In genomic region chr15:59539799-59540198, GRCh38 we compare ENCODE assay signal across 20 cellular contexts.
DNase-seq lines count a peak whose midpoint lies in the region; ATAC-seq and TF ChIP-seq lines count a peak whose summit lies in the region.
"Had no signal": no experiment of that assay in that cellular context is flagged by ENCODE, and none has a peak within 500 bp of the region (broad histone marks: within the 10 kb centered on the region; RNA-seq: fewer than 3 reads in every experiment).

No MANE protein-coding gene starts in this region.

- H3K4me1 ChIP-seq in left lung, result no peaks in the 10 kb centered on the region
- H3K4me1 ChIP-seq: SJSA1, suprapubic skin had no signal

- H3K4me3 ChIP-seq in left lung, result no peak overlapping the region
- H3K4me3 ChIP-seq: PC-9, SJSA1, suprapubic skin had no signal

- peak; percentile 58 for ATAC-seq in left lung
- ATAC-seq: activated CD8-positive, alpha-beta T cell treated with anti-CD3 and anti-CD28 coated beads, Interleukin-2, amount 10 ng/mL, durations not matched to agents 7 days and 5 days; activated T-cell treated with anti-CD3 and anti-CD28 coated beads, Interleukin-2, amount 50 U/mL, for 4 hours; left cardiac atrium had no signal

- H3K36me3 ChIP-seq in left lung, result no peaks in the 10 kb centered on the region
- H3K36me3 ChIP-seq: SJSA1, suprapubic skin had no signal

- no peaks in the 10 kb centered on the region for H3K27me3 ChIP-seq in left lung
- H3K27me3 ChIP-seq: SJSA1, suprapubic skin had no signal

- no peak overlapping the region for H3K27ac ChIP-seq in left lung
- H3K27ac ChIP-seq: PC-9, SJSA1, suprapubic skin had no signal

- DNase-seq in CD1c-positive myeloid dendritic cell (ENCODE audit: extremely low spot score) (peak; percentile 38), LHCN-M2 (ENCODE audit: low read depth) (peak; percentile 29), amniotic epithelial cell (ENCODE audit: low read depth) (peak; percentile 24), left lung (no peak), AG08396 (ENCODE audit: low spot score) (no peak), glomerular visceral epithelial cell (ENCODE audit: extremely low spot score) (no peak), cardiac septum (ENCODE audit: low spot score) (no peak), NCI-H187 (lab: John Stamatoyannopoulos, UW) (no peak)
- DNase-seq: activated CD8-positive, alpha-beta T cell treated with anti-CD3 and anti-CD28 coated beads, Interleukin-2, amount 10 ng/mL, durations not matched to agents 7 days and 5 days; activated naive CD4-positive, alpha-beta T cell treated with anti-CD3 and anti-CD28 coated beads, Interleukin-2, amount 10 ng/mL, durations not matched to agents 7 days and 5 days; activated T-cell treated with anti-CD3 and anti-CD28 coated beads, Interleukin-2, amount 50 U/mL, for 4 hours; CD4-positive, CD25-positive, alpha-beta regulatory T cell; foreskin melanocyte; KG1; left cardiac atrium; NCI-H1417; NCI-H69; PC-9 had no signal

- TF ChIP-seq CTCF in left lung (IDR thresholded peaks at IDR 0.05), result no peak

- intact Hi-C loops in left lung (cut with DNase I), result no loop called here
- intact Hi-C loops in cardiac septum (cut with DNase I), result no loop called here

- no peaks in the 10 kb centered on the region for H3K9me3 ChIP-seq in left lung
- H3K9me3 ChIP-seq: SJSA1, suprapubic skin had no signal

Comparison
In these comparisons a context has a peak if more than half of its experiments do, and no peak if none do; other contexts are left out.
1. DNase-seq: peak in CD1c-positive myeloid dendritic cell (single experiment), LHCN-M2 (single experiment) and amniotic epithelial cell (single experiment); none in left lung (0 of 2), AG08396 (single experiment), glomerular visceral epithelial cell (single experiment), cardiac septum (single experiment) and NCI-H187 (0 of 2).